Comparison of ENCODE assay signal across 8 cellular contexts in the genomic region with DNA sequence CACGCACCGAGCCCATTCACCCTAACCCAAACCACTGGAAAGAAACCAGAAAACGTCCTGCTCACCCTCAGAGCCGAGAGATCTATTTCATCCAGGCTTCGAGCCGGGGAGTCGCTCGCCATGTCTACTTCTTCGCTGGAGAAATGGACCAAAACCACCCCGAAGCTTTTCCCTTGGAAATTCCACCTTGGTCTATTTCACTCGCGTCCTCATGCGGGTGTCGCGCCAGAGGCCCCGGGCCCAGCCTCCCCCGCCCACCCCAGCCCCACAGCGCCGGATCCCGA. TPM values are rescaled to one million over a fixed set of nuclear protein-coding genes. Genes with fewer than 3 reads are reported as not detected.
A peak's percentile ranks its signal among the peaks of the same experiment; 100 is the strongest.
DNase-seq lines count a peak whose midpoint lies in the region; ATAC-seq, FAIRE-seq and TF ChIP-seq lines count a peak whose summit lies in the region.

No MANE protein-coding gene starts in this region.

- H3K27me3 ChIP-seq in astrocyte (ENCODE audit: insufficient read depth, low read length) (no peaks in the 10 kb centered on the region), thymus (ENCODE audit: control insufficient read depth, insufficient read depth) (no peaks in the 10 kb centered on the region)

- H3K79me2 ChIP-seq in astrocyte (ENCODE audit: insufficient read depth, low read length), result peaks cover 42% of the 10 kb centered on the region

- no peak for TF ChIP-seq CTCF in C4-2B (conservative IDR thresholded peaks at IDR 0.05)
- TF ChIP-seq CTCF in astrocyte (IDR thresholded peaks at IDR 0.05; ENCODE audit: insufficient read depth, low read depth, low read length), result no peak

- under 1% methylated on average over 20 of the region's 20 CpGs for whole genome bisulfite sequencing in thymus

- H3K9me3 Mint-ChIP-seq in astrocyte (ENCODE audit: unreplicated experiment), result peaks cover 3% of the 10 kb centered on the region

- H4K20me1 ChIP-seq in astrocyte (ENCODE audit: insufficient read depth, low read length), result peaks cover 31% of the 10 kb centered on the region

- H3K4me1 ChIP-seq in astrocyte (ENCODE audit: insufficient read depth, low read length) (peaks cover 9% of the 10 kb centered on the region), thymus (ENCODE audit: control insufficient read depth, insufficient read depth, low read length) (peaks cover 18% of the 10 kb centered on the region)

- ATAC-seq in HG03175 (IDR thresholded peaks at IDR 0.05; ENCODE audit: unreplicated experiment) (peak; percentile 1), left lobe of liver (peak; percentile 2), HG03565 (IDR thresholded peaks at IDR 0.05; ENCODE audit: unreplicated experiment) (no peak), GM18520 (IDR thresholded peaks at IDR 0.05; ENCODE audit: unreplicated experiment) (no peak)

- FAIRE-seq in astrocyte (lab: Jason Lieb, UNC), result no peak

- H3K9ac ChIP-seq in astrocyte (ENCODE audit: low read length), result peak overlapping the region; percentile 81

- H3K36me3 ChIP-seq in astrocyte (ENCODE audit: insufficient read depth, low read length), result no peaks in the 10 kb centered on the region
- no peaks in the 10 kb centered on the region for H3K36me3 ChIP-seq in thymus (ENCODE audit: control insufficient read depth, insufficient read depth)

- no peaks in the 10 kb centered on the region for H3K9me3 ChIP-seq in astrocyte (ENCODE audit: insufficient read depth, low read depth, low read length)
- no peaks in the 10 kb centered on the region for H3K9me3 ChIP-seq in thymus (ENCODE audit: control insufficient read depth)

- H3K36me3 Mint-ChIP-seq in astrocyte (ENCODE audit: low read depth, unreplicated experiment), result peaks cover 3% of the 10 kb centered on the region

- no peak for DNase-seq in astrocyte (ENCODE audit: low read depth)
- DNase-seq in left lobe of liver (ENCODE audit: low spot score), result no peak
- DNase-seq in NCI-H82 treated with DMSO at 0.1 percent for 48 hours (lab: John Stamatoyannopoulos, UW; ENCODE audit: unreplicated experiment), result no peak

- H3K4me3 ChIP-seq in astrocyte (ENCODE audit: insufficient read depth, low read depth, low read length) (peak overlapping the region; percentile 68), thymus (ENCODE audit: low read length) (peak overlapping the region; percentile 72)

- peak overlapping the region; percentile 87 for H2AFZ ChIP-seq in astrocyte (ENCODE audit: low read depth, low read length)

- peak overlapping the region; percentile 93 for H3K4me2 ChIP-seq in astrocyte (ENCODE audit: low read length)

- no peaks in the 10 kb centered on the region for H3K27me3 Mint-ChIP-seq in astrocyte (ENCODE audit: low read depth, unreplicated experiment)

- peak overlapping the region; percentile 80 for H3K27ac Mint-ChIP-seq in astrocyte (ENCODE audit: unreplicated experiment)

- H3K27ac ChIP-seq in C4-2B, result peak overlapping the region; percentile 44
- H3K27ac ChIP-seq in astrocyte (ENCODE audit: low read depth, low read length), result peak overlapping the region; percentile 39
- peak overlapping the region; percentile 84 for H3K27ac ChIP-seq in thymus (ENCODE audit: low read depth)

- H3K4me3 Mint-ChIP-seq in astrocyte (ENCODE audit: unreplicated experiment), result peak overlapping the region; percentile 100

- H3K4me1 Mint-ChIP-seq in astrocyte (ENCODE audit: low read depth, unreplicated experiment), result peaks cover 22% of the 10 kb centered on the region

RNA-seq across cellular contexts. Expression of a gene that starts 0.3 kb away (rescaled TPM):
- 68.6 and 70.0 TPM in 2 replicates for total RNA-seq in astrocyte
- 4.0 TPM for total RNA-seq in left lobe of liver
- polyA plus RNA-seq in thymus, result 6.5 TPM

Comparison
In these comparisons a context has a peak if more than half of its experiments do, and no peak if none do; other contexts are left out.
1. ATAC-seq: peak in HG03175 (single experiment) and left lobe of liver (single experiment); none in HG03565 (single experiment) and GM18520 (single experiment).
2. RNA of a gene that starts 0.3 kb away (total RNA-seq): 68.6 to 70.0 TPM in astrocyte; 4.0 TPM in left lobe of liver (single experiment); every median in the first group is over 10 times any median in the second.
3. Peak in every context shown above with its lines, with median percentiles within 50 percentile points of each other: H3K27ac ChIP-seq.